In the genomic region with DNA sequence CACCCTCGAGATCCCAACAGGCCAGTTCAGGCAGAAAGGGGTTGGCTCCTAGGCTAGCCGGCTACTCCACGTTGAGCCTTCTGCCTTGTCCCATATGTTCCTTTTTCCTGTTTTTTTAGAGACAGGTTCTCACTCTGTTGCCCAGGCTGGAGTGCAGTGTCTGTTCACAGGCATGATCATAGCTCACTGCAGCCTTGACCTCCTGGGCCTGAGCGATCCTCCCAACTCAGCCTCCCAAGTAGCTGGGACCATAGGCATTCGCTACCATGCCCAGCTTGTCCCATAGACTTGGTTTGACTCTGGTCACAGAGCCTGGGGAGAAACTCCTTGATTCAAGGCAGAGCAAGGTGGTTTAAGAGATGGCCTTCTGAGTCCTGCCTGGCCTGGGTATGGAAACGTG, we compare ENCODE assay signal across 11 cellular contexts. TPM values are rescaled to one million over a fixed set of nuclear protein-coding genes. Genes with fewer than 3 reads are reported as not detected.
DNase-seq lines count a peak whose midpoint lies in the region; ATAC-seq and TF ChIP-seq lines count a peak whose summit lies in the region.
"Had no signal": no experiment of that assay in that cellular context is flagged by ENCODE, and none has a peak within 500 bp of the region (broad histone marks: within the 10 kb centered on the region; RNA-seq: fewer than 3 reads in every experiment).

No MANE protein-coding gene starts in this region.

- no peaks in the 10 kb centered on the region for H3K9me3 ChIP-seq in right cardiac atrium (ENCODE audit: control insufficient read depth, low read length)
- H3K9me3 ChIP-seq in breast epithelium: no peaks in the 10 kb centered on the region
- no peaks in the 10 kb centered on the region for H3K9me3 ChIP-seq in upper lobe of right lung

- H3K27me3 ChIP-seq in right cardiac atrium (ENCODE audit: control insufficient read depth, insufficient read depth) (no peaks in the 10 kb centered on the region), breast epithelium (no peaks in the 10 kb centered on the region), upper lobe of right lung (no peaks in the 10 kb centered on the region)

- H3K36me3 ChIP-seq in breast epithelium (no peaks in the 10 kb centered on the region), upper lobe of right lung (no peaks in the 10 kb centered on the region)
- H3K36me3 ChIP-seq: WERI-Rb-1 had no signal

- peaks cover 0 to 4% (median 0%) of the 10 kb centered on the region in 3 donors for H3K27me3 Mint-ChIP-seq in naive B cell

- peaks cover 55 to 66% (median 58%) of the 10 kb centered on the region in 3 donors for H3K4me1 Mint-ChIP-seq in naive B cell

- H3K9me3 Mint-ChIP-seq in naive B cell: peaks cover 0 to 3% (median 0%) of the 10 kb centered on the region in 7 donors

- H3K27ac ChIP-seq in right cardiac atrium (ENCODE audit: low read length): peak overlapping the region; percentile 30
- H3K27ac ChIP-seq in breast epithelium: peak overlapping the region; percentile 88
- peak overlapping the region; percentile 81 for H3K27ac ChIP-seq in upper lobe of right lung
- H3K27ac ChIP-seq: WERI-Rb-1 had no signal

- no peak for DNase-seq in right cardiac atrium
- DNase-seq in Right ventricle myocardium inferior (ENCODE audit: missing footprints): no peak
- DNase-seq in breast epithelium (ENCODE audit: low spot score in 2 of 2): no peak
- DNase-seq in naive B cell: no peak
- peak; percentile 49 for DNase-seq in upper lobe of right lung
- DNase-seq: amniotic stem cell, NCI-H187 treated with DMSO at 0.1 percent for 48 hours had no signal

- peaks cover 0 to 10% of the 10 kb centered on the region in 2 donors for H3K36me3 Mint-ChIP-seq in naive B cell

- H3K4me3 Mint-ChIP-seq in naive B cell: peak overlapping the region in 4 of 8 donors; percentile 25 to 79 (median 58)

- 66% methylated on average over 6 of the region's 6 CpGs for WGBS in right cardiac atrium

- ATAC-seq in right cardiac atrium: no peak
- no peak for ATAC-seq in Right ventricle myocardium inferior
- ATAC-seq in naive B cell (ENCODE audit: low read depth in 2 of 2): no peak
- ATAC-seq in upper lobe of right lung: no peak
- ATAC-seq in GM21825 (IDR thresholded peaks at IDR 0.05; ENCODE audit: unreplicated experiment): no peak
- ATAC-seq in GM18909 (IDR thresholded peaks at IDR 0.05; ENCODE audit: poor library complexity, unreplicated experiment): no peak
- ATAC-seq in HG03354 (IDR thresholded peaks at IDR 0.05; ENCODE audit: poor library complexity, severe bottlenecking, unreplicated experiment): no peak

- TF ChIP-seq CTCF in breast epithelium (IDR thresholded peaks at IDR 0.05): no peak
- TF ChIP-seq CTCF in upper lobe of right lung (IDR thresholded peaks at IDR 0.05): no peak

- H3K4me3 ChIP-seq in right cardiac atrium (ENCODE audit: low read length) (no peak overlapping the region), breast epithelium (no peak overlapping the region), upper lobe of right lung (no peak overlapping the region)

- peak overlapping the region in 4 of 6 donors; percentile 13 to 87 (median 37) for H3K27ac Mint-ChIP-seq in naive B cell

- peaks cover 14% of the 10 kb centered on the region for H3K4me1 ChIP-seq in right cardiac atrium (ENCODE audit: control insufficient read depth, insufficient read depth, low read length)
- H3K4me1 ChIP-seq in breast epithelium: peaks cover 4 to 7% of the 10 kb centered on the region in 2 donors
- H3K4me1 ChIP-seq in upper lobe of right lung: peaks cover 63% of the 10 kb centered on the region

- intact Hi-C loops in right cardiac atrium (cut with DNase I) (no loop called here), Right ventricle myocardium inferior (cut with DNase I) (no loop called here), breast epithelium (cut with DNase I; ENCODE audit: low total_unique reads) (no loop called here), upper lobe of right lung (cut with DNase I) (no loop called here)

- TF ChIP-seq POLR2A in breast epithelium (IDR thresholded peaks at IDR 0.05): no peak

RNA-seq across cellular contexts. Expression of gene ZNF710, which starts 32.3 kb away (rescaled TPM):
- total RNA-seq in right cardiac atrium (10 to 100 TPM in 1 of 4 donors, 1 to 10 TPM in 3; 6.0 to 10.2 (median 8.1) TPM), Right ventricle myocardium inferior (5.4 TPM), breast epithelium (10 to 100 TPM in 2 of 3 donors, 1 to 10 TPM in 1; 4.0 to 14.4 (median 10.4) TPM), upper lobe of right lung (47.9 TPM)
- polyA plus RNA-seq in right cardiac atrium (3.4 TPM), naive B cell (ENCODE audit: low read depth in 6 of 6) (1 to 10 TPM in 5 of 6 donors, under 1 TPM in 1; 0.64 to 2.4 (median 2.0) TPM)

Comparison
In these comparisons a context has a peak if more than half of its experiments do, and no peak if none do; other contexts are left out.
1. H3K27ac ChIP-seq: peak in every context shown above with its lines; median percentile 88 in breast epithelium; 81 in upper lobe of right lung; 30 in right cardiac atrium.